In genomic region chr17:42928714-42929496, GRCh38 we compare ENCODE assay signal across 8 cellular contexts. TPM values are rescaled to one million over a fixed set of nuclear protein-coding genes. Genes with fewer than 3 reads are reported as not detected.
DNase-seq lines count a peak whose midpoint lies in the region; ATAC-seq and TF ChIP-seq lines count a peak whose summit lies in the region.

No MANE protein-coding gene starts in this region.

- no peaks in the 10 kb centered on the region; the same call in 1 of the 2 replicates for H3K4me1 ChIP-seq in H9 (ENCODE audit: insufficient read depth, low read length)

- no peaks in the 10 kb centered on the region for H3K79me1 ChIP-seq in H9 (ENCODE audit: insufficient read depth, low read depth, low read length, poor library complexity, severe bottlenecking)

- no CpG with 5 or more reads among the region's 9 CpGs for WGBS in H9 (ENCODE audit: extremely low coverage, insufficient read length, low lambda C conversion rate)

- no peak overlapping the region for H4K8ac ChIP-seq in H9 (replicated peaks; ENCODE audit: insufficient read length, low read depth, low read length)

- no peaks in the 10 kb centered on the region for H3K23me2 ChIP-seq in H9 (ENCODE audit: insufficient read length, low read depth, low read length, poor library complexity, severe bottlenecking)

- peak; percentile 15 for DNase-seq in DMS114 treated with DMSO at 0.1 percent for 48 hours (lab: John Stamatoyannopoulos, UW; ENCODE audit: unreplicated experiment)
- peak; percentile 75 for DNase-seq in H9
- DNase-seq in NCI-H774 (lab: John Stamatoyannopoulos, UW) = peak; percentile 88
- peak; percentile 40 for DNase-seq in activated naive CD4-positive, alpha-beta T cell treated with anti-CD3 and anti-CD28 coated beads for 36 hours
- DNase-seq in glomerular endothelial cell (ENCODE audit: extremely low read depth, low read depth, low spot score) = peak; percentile 90
- peak; percentile 72 for DNase-seq in posterior vena cava (ENCODE audit: low spot score)

- no peak overlapping the region for H3K23ac ChIP-seq in H9 (ENCODE audit: insufficient read length, low read depth, low read length)

- no peak overlapping the region for H2BK15ac ChIP-seq in H9 (ENCODE audit: low read depth, low read length)

- no peak overlapping the region for H3K56ac ChIP-seq in H9 (ENCODE audit: insufficient read length, low read depth, low read length)

- no peak overlapping the region for H3K27ac ChIP-seq in H9 (ENCODE audit: insufficient read length, low read depth, low read length)

- no peak overlapping the region for H3K9ac ChIP-seq in H9 (ENCODE audit: extremely low read depth, insufficient read length, low read length)

- peak overlapping the region; percentile 72 for H2AFZ ChIP-seq in H9 (ENCODE audit: low read length)

- peaks cover 0 to 4% (median 0%) of the 10 kb centered on the region in 3 experiments; a peak in 1 of 7 replicates for H3K36me3 Mint-ChIP-seq in H9 (ENCODE audit: insufficient read depth in 1 of 3, low read depth in 3 of 3)
- no peaks in the 10 kb centered on the region for H3K36me3 Mint-ChIP-seq in activated naive CD4-positive, alpha-beta T cell treated with anti-CD3 and anti-CD28 coated beads for 36 hours (ENCODE audit: low read depth)

- H2BK120ac ChIP-seq in H9 (ENCODE audit: low read depth, low read length, poor library complexity, severe bottlenecking) = no peak overlapping the region

- no peak overlapping the region for H2AK5ac ChIP-seq in H9 (ENCODE audit: insufficient read length, low read length)

- H4K5ac ChIP-seq in H9 (ENCODE audit: insufficient read length, low read depth, low read length) = peak overlapping the region; percentile 13

- H3K4me3 Mint-ChIP-seq in H9 = no peak overlapping the region
- no peak overlapping the region for H3K4me3 Mint-ChIP-seq in activated naive CD4-positive, alpha-beta T cell treated with anti-CD3 and anti-CD28 coated beads for 36 hours

- H3K9me3 Mint-ChIP-seq in H9 = no peaks in the 10 kb centered on the region
- no peaks in the 10 kb centered on the region for H3K9me3 Mint-ChIP-seq in activated naive CD4-positive, alpha-beta T cell treated with anti-CD3 and anti-CD28 coated beads for 36 hours

- H3K18ac ChIP-seq in H9 (ENCODE audit: insufficient read length, low read depth, low read length) = peak overlapping the region; percentile 50

- peak; percentile 75 for TF ChIP-seq CTCF in H9 (conservative IDR thresholded peaks at IDR 0.05)

- H3K79me2 ChIP-seq in H9 (ENCODE audit: insufficient read depth, low read length) = no peaks in the 10 kb centered on the region

- peaks cover 11 to 13% of the 10 kb centered on the region in 2 experiments for H3K4me1 Mint-ChIP-seq in H9
- peaks cover 10% of the 10 kb centered on the region for H3K4me1 Mint-ChIP-seq in activated naive CD4-positive, alpha-beta T cell treated with anti-CD3 and anti-CD28 coated beads for 36 hours (ENCODE audit: low read depth)

- H2BK12ac ChIP-seq in H9 (ENCODE audit: insufficient read length, low read depth, low read length) = peak overlapping the region; percentile 58

- H3K4ac ChIP-seq in H9 (ENCODE audit: low read depth, low read length) = no peak overlapping the region; the same call in 1 of the 2 replicates

- H4K91ac ChIP-seq in H9 (ENCODE audit: insufficient read length, low read depth, low read length) = no peak overlapping the region

- no peaks in the 10 kb centered on the region for H4K20me1 ChIP-seq in H9 (ENCODE audit: control insufficient read depth, insufficient read depth, insufficient read length)

- H3K27me3 Mint-ChIP-seq in H9 (ENCODE audit: low read depth) = peaks cover 1% of the 10 kb centered on the region
- peaks cover under 1% of the 10 kb centered on the region for H3K27me3 Mint-ChIP-seq in activated naive CD4-positive, alpha-beta T cell treated with anti-CD3 and anti-CD28 coated beads for 36 hours (ENCODE audit: low read depth)

- peak overlapping the region; percentile 42 to 61 (median 61); a peak in 5 of 7 replicates for H3K27ac Mint-ChIP-seq in H9
- H3K27ac Mint-ChIP-seq in activated naive CD4-positive, alpha-beta T cell treated with anti-CD3 and anti-CD28 coated beads for 36 hours = peak overlapping the region; percentile 3

- no peaks in the 10 kb centered on the region for H3K9me3 ChIP-seq in H9 (ENCODE audit: control insufficient read depth, low read depth, low read length)

- intact Hi-C loops in activated naive CD4-positive, alpha-beta T cell treated with anti-CD3 and anti-CD28 coated beads for 36 hours (cut with micrococcal nuclease) = loop anchor here (1.0 to 5.0 kb wide), 2 partner anchors 97 to 208 kb away; partner anchors contain the start of gene PSME3
- intact Hi-C loops in posterior vena cava (cut with DNase I) = loop anchor here in 1 of 2 donors (2.0 kb wide), 1 partner anchor 84 kb away; the partner anchor contains the start of gene AOC2

- no peak overlapping the region for H3K14ac ChIP-seq in H9 (ENCODE audit: insufficient read depth, low read length)

- no peak for ATAC-seq in GM21576 (IDR thresholded peaks at IDR 0.05; ENCODE audit: unreplicated experiment)
- ATAC-seq in GM21619 (IDR thresholded peaks at IDR 0.05; ENCODE audit: unreplicated experiment) = no peak

- no peak overlapping the region for H2BK20ac ChIP-seq in H9 (ENCODE audit: low read depth, low read length, poor library complexity, severe bottlenecking)

- CTCF ChIA-PET in activated naive CD4-positive, alpha-beta T cell treated with anti-CD3 and anti-CD28 coated beads for 36 hours (lab: Charles Lee) = interaction anchor here (0.6 to 1.8 kb wide), 6 partner anchors 9 to 487 kb away, joined by 3 to 8 read pairs (median 4); partner anchors contain the start of gene AOC2

- no peaks in the 10 kb centered on the region for H3K27me3 ChIP-seq in H9 (ENCODE audit: insufficient read depth, low read length)

- no peak overlapping the region for H3T11ph ChIP-seq in H9 (ENCODE audit: low read length)

- H3K4me2 ChIP-seq in H9 (ENCODE audit: insufficient read depth, insufficient read length, low read length) = no peak overlapping the region

- no peak overlapping the region for H2BK5ac ChIP-seq in H9 (ENCODE audit: insufficient read length, low read length)

RNA-seq across cellular contexts. Expression of gene G6PC1, which starts 28.3 kb away (rescaled TPM):
- total RNA-seq in H9 (2021) (not detected in 2 replicates), glomerular endothelial cell (not detected in 2 replicates), posterior vena cava (not detected)
- total RNA-seq in activated naive CD4-positive, alpha-beta T cell treated with anti-CD3 and anti-CD28 coated beads for 36 hours = not detected

RNA-seq across cellular contexts. Expression of gene AARSD1, which starts 35.3 kb away (rescaled TPM):
- 65.1 and 68.7 TPM in 2 replicates for total RNA-seq in H9 (2021)
- total RNA-seq in activated naive CD4-positive, alpha-beta T cell treated with anti-CD3 and anti-CD28 coated beads for 36 hours = 10 to 100 TPM; 48.4 to 49.3 TPM
- 20.1 and 34.1 TPM in 2 replicates for total RNA-seq in glomerular endothelial cell
- 10 to 100 TPM; 22.7 to 34.2 TPM for total RNA-seq in posterior vena cava

RNA-seq across cellular contexts. Expression of gene PTGES3L, which starts 51.0 kb away (rescaled TPM):
- total RNA-seq in H9 (2021) (4.0 and 4.2 TPM in 2 replicates), glomerular endothelial cell (2.4 and 3.2 TPM in 2 replicates), posterior vena cava (10 to 100 TPM in 1 of 2 donors, 1 to 10 TPM in 1; 9.9 to 11.2 TPM)
- total RNA-seq in activated naive CD4-positive, alpha-beta T cell treated with anti-CD3 and anti-CD28 coated beads for 36 hours = under 1 TPM; 0.33 to 0.57 TPM

RNA-seq across cellular contexts. Expression of gene RUNDC1, which starts 51.5 kb away (rescaled TPM):
- total RNA-seq in H9 (2021) = 18.3 and 18.8 TPM in 2 replicates
- total RNA-seq in activated naive CD4-positive, alpha-beta T cell treated with anti-CD3 and anti-CD28 coated beads for 36 hours = 1 to 10 TPM; 5.9 to 6.5 TPM
- total RNA-seq in glomerular endothelial cell = 8.3 and 13.5 TPM in 2 replicates
- 10 to 100 TPM; 10.6 to 14.1 TPM for total RNA-seq in posterior vena cava

Comparison
In these comparisons a context has a peak if more than half of its experiments do, and no peak if none do; other contexts are left out.
1. DNase-seq: peak in every context shown above with its lines; median percentile 90 in glomerular endothelial cell; 88 in NCI-H774; 75 in H9; 72 in posterior vena cava; 40 in activated naive CD4-positive, alpha-beta T cell treated with anti-CD3 and anti-CD28 coated beads for 36 hours; 15 in DMS114 treated with DMSO at 0.1 percent for 48 hours.